In the genomic region with DNA sequence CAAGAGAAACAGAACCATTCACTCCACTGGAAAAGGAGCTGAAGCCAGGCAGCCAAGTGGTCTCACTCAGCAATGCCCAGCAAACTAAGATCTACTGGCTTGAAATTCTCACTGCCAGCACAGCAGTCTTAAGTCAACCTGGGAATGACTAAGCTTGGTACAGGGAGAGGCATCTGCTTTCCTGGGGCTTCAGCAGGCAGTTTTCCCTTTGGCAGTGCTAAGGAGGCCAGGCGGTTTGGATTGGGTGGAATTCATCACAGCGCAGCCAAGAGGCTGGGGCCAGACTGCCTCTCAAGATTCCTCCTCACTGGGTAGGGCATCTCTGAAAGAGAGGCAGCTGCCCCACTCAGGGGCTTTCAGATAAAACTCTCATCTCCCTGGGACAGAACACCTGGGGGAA, we compare ENCODE assay signal across 27 cellular contexts.
DNase-seq lines count a peak whose midpoint lies in the region; ATAC-seq and TF ChIP-seq lines count a peak whose summit lies in the region.
"Had no signal": no experiment of that assay in that cellular context is flagged by ENCODE, and none has a peak within 500 bp of the region (broad histone marks: within the 10 kb centered on the region; RNA-seq: fewer than 3 reads in every experiment).

No MANE protein-coding gene starts in this region.

- no peak overlapping the region for H3K27ac ChIP-seq in GM23338 (ENCODE audit: low read depth)
- H3K27ac ChIP-seq in foreskin keratinocyte, result no peak overlapping the region
- no peak overlapping the region for H3K27ac ChIP-seq in upper lobe of right lung
- H3K27ac ChIP-seq: A549; BLaER1 treated with 17β-estradiol and CSF1 and Interleukin-3, amounts not matched to agents 10 nM and 100 nM; GM23248; PC-9 had no signal

- H3K4me1 Mint-ChIP-seq in GM23338, result peaks cover 21% of the 10 kb centered on the region
- H3K4me1 Mint-ChIP-seq: H9 had no signal

- no peaks in the 10 kb centered on the region for H4K20me1 ChIP-seq in GM23338 (replicated peaks; ENCODE audit: insufficient read depth)
- H4K20me1 ChIP-seq: BLaER1 treated with 17β-estradiol and CSF1 and Interleukin-3, amounts not matched to agents 10 nM and 100 nM had no signal

- H2AFZ ChIP-seq in GM23338, result no peak overlapping the region
- H2AFZ ChIP-seq: GM23248, PC-9 had no signal

- ATAC-seq in GM23338 (peak; percentile 62), foreskin keratinocyte (peak; percentile 14), upper lobe of right lung (peak; percentile 49)
- ATAC-seq: A549, GM12878 had no signal

- H3F3A ChIP-seq in GM23338 (replicated peaks; ENCODE audit: low read depth), result no peaks in the 10 kb centered on the region

- H3K27ac Mint-ChIP-seq in GM23338, result no peak overlapping the region
- H3K27ac Mint-ChIP-seq: H9 had no signal

- no peaks in the 10 kb centered on the region for H3K9me3 ChIP-seq in upper lobe of right lung
- H3K9me3 ChIP-seq: A549; BLaER1 treated with 17β-estradiol and CSF1 and Interleukin-3, amounts not matched to agents 10 nM and 100 nM; MG63 had no signal

- DNase-seq in GM23338 (ENCODE audit: low spot score), result peak; percentile 9
- DNase-seq in amniotic epithelial cell (ENCODE audit: low read depth), result peak; percentile 51
- DNase-seq in foreskin keratinocyte, result no peak
- no peak for DNase-seq in upper lobe of right lung
- DNase-seq in stimulated activated CD4-positive, alpha-beta T cell treated with anti-CD3 and anti-CD28 coated beads, Interleukin-2, amount 100 ng/mL, for 24 hours, result no peak
- DNase-seq in NCI-H226, result no peak
- DNase-seq in NCI-H128 (lab: John Stamatoyannopoulos, UW; ENCODE audit: unreplicated experiment), result no peak
- DNase-seq: AML-193; CD4-positive, alpha-beta T cell; COR-L47; GDM1; GM23248; H9; IMR-90; KG1; MG63; NCI-H1105 treated with DMSO at 0.1 percent for 48 hours; NCI-H2029; NCI-H446 treated with DMSO at 0.1 percent for 48 hours; NCI-H526; NCI-H82; NK-92 treated with Interleukin-12 subunit alpha and Interleukin-12 subunit beta, amount 100 ng/mL, for 24 hours; PC-9; SHP77 had no signal

- peaks cover 26% of the 10 kb centered on the region for H3K79me2 ChIP-seq in GM23338 (replicated peaks; ENCODE audit: insufficient read depth)

- no peaks in the 10 kb centered on the region for H3K9me3 Mint-ChIP-seq in GM23338
- H3K9me3 Mint-ChIP-seq: CD4-positive, alpha-beta T cell; H9 had no signal

- H3K4me3 ChIP-seq in GM23338 (no peak overlapping the region), upper lobe of right lung (no peak overlapping the region)
- H3K4me3 ChIP-seq: A549; BLaER1 treated with 17β-estradiol and CSF1 and Interleukin-3, amounts not matched to agents 10 nM and 100 nM; GM12878; GM23248; MG63; PC-9 had no signal

- H3K36me3 Mint-ChIP-seq in GM23338 (ENCODE audit: low read depth), result peaks cover 51% of the 10 kb centered on the region

- H3K27me3 Mint-ChIP-seq in GM23338 (ENCODE audit: insufficient read depth, low read depth, poor library complexity), result no peaks in the 10 kb centered on the region
- H3K27me3 Mint-ChIP-seq: CD4-positive, alpha-beta T cell had no signal

- no peak overlapping the region for H3K4me3 Mint-ChIP-seq in GM23338
- H3K4me3 Mint-ChIP-seq: CD4-positive, alpha-beta T cell; H9 had no signal

- H3K4me2 ChIP-seq in GM23338, result no peak overlapping the region
- H3K4me2 ChIP-seq: A549; BLaER1 treated with 17β-estradiol and CSF1 and Interleukin-3, amounts not matched to agents 10 nM and 100 nM; PC-9 had no signal

- intact Hi-C loops in upper lobe of right lung (cut with DNase I), result no loop called here

- H3K4me1 ChIP-seq in GM23338 (ENCODE audit: insufficient read depth) (no peaks in the 10 kb centered on the region; the same call in 1 of the 2 replicates), foreskin keratinocyte (no peaks in the 10 kb centered on the region), upper lobe of right lung (no peaks in the 10 kb centered on the region)
- H3K4me1 ChIP-seq: A549; BLaER1 treated with 17β-estradiol and CSF1 and Interleukin-3, amounts not matched to agents 10 nM and 100 nM had no signal

- no peaks in the 10 kb centered on the region for H3K9me2 ChIP-seq in GM23338 (ENCODE audit: insufficient read depth)

- H3K36me3 ChIP-seq in GM23338 (ENCODE audit: insufficient read depth), result peaks cover 7% of the 10 kb centered on the region
- peaks cover 13% of the 10 kb centered on the region for H3K36me3 ChIP-seq in upper lobe of right lung
- H3K36me3 ChIP-seq: BLaER1 treated with 17β-estradiol and CSF1 and Interleukin-3, amounts not matched to agents 10 nM and 100 nM had no signal

- no peak for TF ChIP-seq CTCF in GM23338 (conservative IDR thresholded peaks at IDR 0.05; ENCODE audit: low read depth in 2 of 2)
- no peak for TF ChIP-seq CTCF in foreskin keratinocyte (conservative IDR thresholded peaks at IDR 0.05)
- TF ChIP-seq CTCF in upper lobe of right lung (IDR thresholded peaks at IDR 0.05), result no peak

- no peaks in the 10 kb centered on the region for H3K27me3 ChIP-seq in GM23338 (ENCODE audit: insufficient read depth)
- H3K27me3 ChIP-seq in foreskin keratinocyte, result no peaks in the 10 kb centered on the region
- no peaks in the 10 kb centered on the region for H3K27me3 ChIP-seq in upper lobe of right lung
- H3K27me3 ChIP-seq: BLaER1 treated with 17β-estradiol and CSF1 and Interleukin-3, amounts not matched to agents 10 nM and 100 nM; MG63 had no signal

TF ChIP-seq in GM23338, 12 proteins besides CTCF, POLR2A, EP300 and RAD21 (continues in another document):
- TF ChIP-seq, protein P1, sequence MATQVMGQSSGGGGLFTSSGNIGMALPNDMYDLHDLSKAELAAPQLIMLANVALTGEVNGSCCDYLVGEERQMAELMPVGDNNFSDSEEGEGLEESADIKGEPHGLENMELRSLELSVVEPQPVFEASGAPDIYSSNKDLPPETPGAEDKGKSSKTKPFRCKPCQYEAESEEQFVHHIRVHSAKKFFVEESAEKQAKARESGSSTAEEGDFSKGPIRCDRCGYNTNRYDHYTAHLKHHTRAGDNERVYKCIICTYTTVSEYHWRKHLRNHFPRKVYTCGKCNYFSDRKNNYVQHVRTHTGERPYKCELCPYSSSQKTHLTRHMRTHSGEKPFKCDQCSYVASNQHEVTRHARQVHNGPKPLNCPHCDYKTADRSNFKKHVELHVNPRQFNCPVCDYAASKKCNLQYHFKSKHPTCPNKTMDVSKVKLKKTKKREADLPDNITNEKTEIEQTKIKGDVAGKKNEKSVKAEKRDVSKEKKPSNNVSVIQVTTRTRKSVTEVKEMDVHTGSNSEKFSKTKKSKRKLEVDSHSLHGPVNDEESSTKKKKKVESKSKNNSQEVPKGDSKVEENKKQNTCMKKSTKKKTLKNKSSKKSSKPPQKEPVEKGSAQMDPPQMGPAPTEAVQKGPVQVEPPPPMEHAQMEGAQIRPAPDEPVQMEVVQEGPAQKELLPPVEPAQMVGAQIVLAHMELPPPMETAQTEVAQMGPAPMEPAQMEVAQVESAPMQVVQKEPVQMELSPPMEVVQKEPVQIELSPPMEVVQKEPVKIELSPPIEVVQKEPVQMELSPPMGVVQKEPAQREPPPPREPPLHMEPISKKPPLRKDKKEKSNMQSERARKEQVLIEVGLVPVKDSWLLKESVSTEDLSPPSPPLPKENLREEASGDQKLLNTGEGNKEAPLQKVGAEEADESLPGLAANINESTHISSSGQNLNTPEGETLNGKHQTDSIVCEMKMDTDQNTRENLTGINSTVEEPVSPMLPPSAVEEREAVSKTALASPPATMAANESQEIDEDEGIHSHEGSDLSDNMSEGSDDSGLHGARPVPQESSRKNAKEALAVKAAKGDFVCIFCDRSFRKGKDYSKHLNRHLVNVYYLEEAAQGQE (IDR thresholded peaks at IDR 0.05; ENCODE audit: unreplicated experiment), result no peak

Comparison
In these comparisons a context has a peak if more than half of its experiments do, and no peak if none do; other contexts are left out.
1. DNase-seq: peak in GM23338 (single experiment) and amniotic epithelial cell (single experiment); none in foreskin keratinocyte (0 of 2), upper lobe of right lung (single experiment), stimulated activated CD4-positive, alpha-beta T cell treated with anti-CD3 and anti-CD28 coated beads, Interleukin-2, amount 100 ng/mL, for 24 hours (0 of 2), NCI-H226 (single experiment) and NCI-H128 (single experiment).
2. Peak in every context shown above with its lines, with median percentiles within 50 percentile points of each other: ATAC-seq.